ENCODE assay signal across 8 cellular contexts in the genomic region with DNA sequence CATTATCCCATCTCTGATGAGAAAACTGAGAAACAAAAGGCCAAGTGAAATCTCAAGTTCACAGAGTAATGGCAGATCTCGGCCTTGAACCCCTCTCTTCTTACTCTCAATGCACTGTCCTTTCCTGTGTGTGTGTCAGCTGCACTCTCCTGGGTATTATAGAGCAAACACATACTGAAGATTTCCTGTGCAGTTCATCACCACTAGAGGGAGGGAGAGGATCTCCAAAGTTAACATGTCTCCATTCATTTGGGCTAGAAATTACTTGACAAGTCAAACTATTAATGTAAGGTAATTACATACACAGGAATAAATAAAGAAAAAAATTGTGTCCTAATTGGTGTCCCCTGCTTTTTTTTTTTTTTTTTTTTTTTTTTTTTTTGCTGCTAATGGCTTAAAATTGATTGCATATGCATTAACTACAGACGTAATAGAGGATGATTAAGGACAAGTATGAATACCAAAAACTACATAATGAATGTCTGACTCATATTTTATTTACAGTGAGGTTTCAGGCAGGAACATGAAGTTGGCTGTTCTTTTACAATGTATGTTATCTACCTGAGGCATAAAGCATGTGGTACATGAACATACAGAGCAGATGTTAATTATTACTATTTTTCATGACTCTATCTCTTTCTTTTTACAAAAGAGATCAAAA.
A peak's percentile ranks its signal among the peaks of the same experiment; 100 is the strongest.
DNase-seq lines count a peak whose midpoint lies in the region; TF ChIP-seq lines count a peak whose summit lies in the region.

No MANE protein-coding gene starts in this region.

- in situ Hi-C loops in HAP-1 (cut with MboI; ENCODE audit: low sequenced_read_pairs): loop anchor here (10.0 to 25.0 kb wide), 3 partner anchors 556 to 1316 kb away; a partner anchor contains a TSS

- no peak overlapping the region for H3K27ac ChIP-seq in Karpas-422 (ENCODE audit: low read length)

- TF ChIP-seq CTCF in AG09309 (IDR thresholded peaks at IDR 0.05; ENCODE audit: control insufficient read depth, insufficient read depth, low read depth, low read length, missing control alignments): peak; percentile 85
- TF ChIP-seq CTCF in GM12864 (IDR thresholded peaks at IDR 0.05; ENCODE audit: low read depth, low read length, missing control alignments): peak; percentile 79

- no peaks in the 10 kb centered on the region for H3K36me3 ChIP-seq in HAP-1 (replicated peaks)
- H3K36me3 ChIP-seq in Karpas-422 (ENCODE audit: insufficient read depth, low read length): no peaks in the 10 kb centered on the region

- H3K27me3 ChIP-seq in HAP-1 (ENCODE audit: low read depth): no peaks in the 10 kb centered on the region
- H3K27me3 ChIP-seq in Karpas-422 (ENCODE audit: low read length): no peaks in the 10 kb centered on the region

- H3K4me3 ChIP-seq in AG09309 (ENCODE audit: control insufficient read depth, low read depth, low read length): no peak overlapping the region
- no peak overlapping the region for H3K4me3 ChIP-seq in GM12864 (ENCODE audit: low read depth, low read length)
- H3K4me3 ChIP-seq in HAP-1: no peak overlapping the region
- no peak overlapping the region for H3K4me3 ChIP-seq in Karpas-422 (ENCODE audit: low read length)

- no peaks in the 10 kb centered on the region for H3K9me2 ChIP-seq in Karpas-422 (replicated peaks; ENCODE audit: insufficient read depth, low read length)

- H3K4me1 ChIP-seq in HAP-1 (peaks cover 10% of the 10 kb centered on the region), Karpas-422 (ENCODE audit: low read length) (no peaks in the 10 kb centered on the region)

- H4K20me1 ChIP-seq in Karpas-422 (ENCODE audit: insufficient read depth, low read depth, low read length): no peaks in the 10 kb centered on the region

- no peak overlapping the region for H3K9ac ChIP-seq in Karpas-422 (ENCODE audit: low read length)

- H3K9me3 ChIP-seq in HAP-1: no peaks in the 10 kb centered on the region
- H3K9me3 ChIP-seq in Karpas-422 (ENCODE audit: low read length): no peaks in the 10 kb centered on the region

- no peak overlapping the region for H3K4me2 ChIP-seq in Karpas-422 (ENCODE audit: low read depth, low read length, poor library complexity, severe bottlenecking)

- DNase-seq in AG09309 (ENCODE audit: low read depth): peak; percentile 35
- DNase-seq in GM12864 (ENCODE audit: low read depth): peak; percentile 18
- peak; percentile 37 to 50 for DNase-seq in HAP-1 (ENCODE audit: low spot score in 2 of 2)
- DNase-seq in Karpas-422: peak; percentile 84
- DNase-seq in RKO (ENCODE audit: low spot score): peak; percentile 74
- peak; percentile 2 for DNase-seq in effector CD4-positive, alpha-beta T cell
- peak; percentile 36 for DNase-seq in middle frontal gyrus (ENCODE audit: extremely low spot score, low spot score)
- no peak for DNase-seq in stimulated activated CD4-positive, alpha-beta T cell treated with anti-CD3 and anti-CD28 coated beads, Interleukin-1b, Interleukin-23, amount 100 ng/mL, for 48 hours

- no peak overlapping the region for H2AFZ ChIP-seq in Karpas-422 (ENCODE audit: low read length)

- H3K79me2 ChIP-seq in Karpas-422 (ENCODE audit: low read length): no peaks in the 10 kb centered on the region
